In genomic region chr18:34266029-34266428, GRCh38 we compare ENCODE assay signal across 6 cellular contexts. TPM values are rescaled to one million over a fixed set of nuclear protein-coding genes. Genes with fewer than 3 reads are reported as not detected.
"Had no signal": no experiment of that assay in that cellular context is flagged by ENCODE, and none has a peak within 500 bp of the region (broad histone marks: within the 10 kb centered on the region; RNA-seq: fewer than 3 reads in every experiment).

No MANE protein-coding gene starts in this region.

RNA-seq across cellular contexts. Expression of gene NOL4, which starts 41.3 kb away (rescaled TPM):
- total RNA-seq: LHCN-M2, MCF 10A, PC-3, Peyer's patch, Right ventricle myocardium superior, SJSA1 had no signal
